In genomic region chr17:36482611-36483504, GRCh38 we compare ENCODE assay signal across 8 cellular contexts. TPM values are rescaled to one million over a fixed set of nuclear protein-coding genes. Genes with fewer than 3 reads are reported as not detected.
DNase-seq lines count a peak whose midpoint lies in the region; ATAC-seq and TF ChIP-seq lines count a peak whose summit lies in the region.

No MANE protein-coding gene starts in this region.

- DNase-seq in CD1c-positive myeloid dendritic cell (ENCODE audit: extremely low spot score) (peak; percentile 91), NCI-H446 treated with DMSO at 0.1 percent for 48 hours (lab: John Stamatoyannopoulos, UW) (peak; percentile 61), dermis blood vessel endothelial cell (peak; percentile 90), left lung (peak; percentile 79 to 96)
- peak; percentile 66 to 73 for DNase-seq in activated CD4-positive, alpha-beta T cell treated with anti-CD3 and anti-CD28 coated beads, Interleukin-2, amount 50 U/mL, for 24 hours (ENCODE audit: low read depth in 1 of 2, low spot score in 1 of 2)
- DNase-seq in stimulated activated CD4-positive, alpha-beta T cell treated with anti-CD3 and anti-CD28 coated beads, Interleukin-1b, Interleukin-23, amount 100 ng/mL, for 24 hours (ENCODE audit: low read depth in 4 of 4, low spot score in 1 of 4), result peak; percentile 58 to 77 (median 73)

- ATAC-seq in HG02610 (IDR thresholded peaks at IDR 0.05; ENCODE audit: unreplicated experiment), result peak; percentile 35
- peak; percentile 92 for ATAC-seq in left lung
- ATAC-seq in HG03521 (IDR thresholded peaks at IDR 0.05; ENCODE audit: unreplicated experiment), result no peak

- TF ChIP-seq CTCF in left lung (IDR thresholded peaks at IDR 0.05), result peak; percentile 83 to 98

- H3K36me3 ChIP-seq in left lung, result no peaks in the 10 kb centered on the region

- intact Hi-C loops in left lung (cut with DNase I), result no loop called here

- peak overlapping the region; percentile 16 to 41 for H3K4me3 ChIP-seq in left lung

- no peaks in the 10 kb centered on the region for H3K9me3 ChIP-seq in left lung

- peaks cover 3 to 60% of the 10 kb centered on the region in 2 donors for H3K27me3 ChIP-seq in left lung

- no peak overlapping the region for H3K27ac ChIP-seq in left lung

- H3K4me1 ChIP-seq in left lung, result peaks cover 16 to 32% of the 10 kb centered on the region in 2 donors

RNA-seq across cellular contexts. Expression of gene ZNHIT3, which starts 3.6 kb away (rescaled TPM):
- total RNA-seq in dermis blood vessel endothelial cell (20.8 and 32.5 TPM in 2 replicates), left lung (10 to 100 TPM; 24.7 to 25.7 TPM)

RNA-seq across cellular contexts. Expression of gene MYO19, which starts 51.8 kb away (rescaled TPM):
- 54.8 and 64.0 TPM in 2 replicates for total RNA-seq in dermis blood vessel endothelial cell
- total RNA-seq in left lung, result 10 to 100 TPM; 51.0 to 80.8 TPM

RNA-seq across cellular contexts. Expression of gene PIGW, which starts 51.9 kb away (rescaled TPM):
- total RNA-seq in dermis blood vessel endothelial cell (3.9 and 14.6 TPM in 2 replicates), left lung (10 to 100 TPM in 1 of 2 donors, 1 to 10 TPM in 1; 6.8 to 20.1 TPM)
